9 cellular contexts compared by ENCODE assay signal in the genomic region with DNA sequence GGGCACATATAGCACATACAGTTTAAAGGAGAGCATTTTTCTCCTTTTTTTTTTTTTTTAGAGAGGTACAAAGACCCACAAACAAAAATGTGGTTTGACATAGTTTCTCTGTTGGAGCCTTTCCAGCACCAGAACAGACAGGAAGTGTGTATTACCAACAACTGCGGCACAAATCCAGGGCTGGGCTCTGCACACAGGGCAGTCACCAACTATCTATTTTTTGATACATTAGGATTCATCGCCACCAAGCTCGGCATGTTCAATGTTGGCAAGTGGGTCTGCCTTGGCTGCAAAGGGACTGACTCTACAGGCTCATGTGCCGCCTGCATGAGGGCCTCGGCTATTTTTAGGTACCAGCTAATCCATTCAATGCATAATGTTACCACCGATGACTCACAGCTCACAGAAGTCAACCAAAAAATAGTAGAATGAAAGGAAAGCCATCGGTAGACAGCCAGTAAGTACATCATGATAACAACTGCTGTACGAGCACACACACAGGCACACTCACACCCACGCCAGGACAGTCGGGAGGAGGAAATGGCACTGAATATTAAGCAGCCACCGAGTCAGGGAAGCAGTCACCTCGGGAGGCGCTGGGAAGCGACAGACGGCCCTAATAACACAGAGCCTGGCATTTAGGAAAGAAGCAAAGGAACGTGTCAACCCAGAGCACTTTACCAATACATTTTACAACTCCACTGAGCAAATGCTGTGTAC.
DNase-seq lines count a peak whose midpoint lies in the region; ATAC-seq lines count a peak whose summit lies in the region.
"Had no signal": no experiment of that assay in that cellular context is flagged by ENCODE, and none has a peak within 500 bp of the region (broad histone marks: within the 10 kb centered on the region; RNA-seq: fewer than 3 reads in every experiment).

No MANE protein-coding gene starts in this region.

- ATAC-seq in HG03039 (IDR thresholded peaks at IDR 0.05; ENCODE audit: unreplicated experiment), result peak; percentile 41
- peak; percentile 76 for ATAC-seq in stimulated activated effector memory CD8-positive, alpha-beta T cell treated with anti-CD3 and anti-CD28 coated beads, Interleukin-12 subunit alpha, Interleukin-12 subunit beta, amount 100 ng/mL, for 72 hours

- DNase-seq in NCI-H2081 (lab: John Stamatoyannopoulos, UW) (peak; percentile 17 to 65), NCI-H2081 treated with DMSO at 0.1 percent for 48 hours (lab: John Stamatoyannopoulos, UW) (no peak), NOMO-1 treated with dmso at 0.1 percent for 144 hours (lab: John Stamatoyannopoulos, UW; ENCODE audit: unreplicated experiment) (peak; percentile 58), epithelial cell of prostate (ENCODE audit: low read depth, low spot score) (no peak), myocyte (ENCODE audit: low read depth) (peak; percentile 98)
- DNase-seq in activated CD8-positive, alpha-beta memory T cell treated with anti-CD3 and anti-CD28 coated beads, Interleukin-2, amount 50 U/mL, for 48 hours, result peak; percentile 73
- DNase-seq in stimulated activated effector memory CD8-positive, alpha-beta T cell treated with anti-CD3 and anti-CD28 coated beads, Interleukin-12 subunit alpha, Interleukin-12 subunit beta, amount 100 ng/mL, for 72 hours (ENCODE audit: low spot score in 2 of 2), result peak; percentile 35 to 78

- no peaks in the 10 kb centered on the region for H3K9me3 Mint-ChIP-seq in stimulated activated effector memory CD8-positive, alpha-beta T cell treated with anti-CD3 and anti-CD28 coated beads, Interleukin-12 subunit alpha, Interleukin-12 subunit beta, amount 100 ng/mL, for 72 hours

- H3K4me3 Mint-ChIP-seq in stimulated activated effector memory CD8-positive, alpha-beta T cell treated with anti-CD3 and anti-CD28 coated beads, Interleukin-12 subunit alpha, Interleukin-12 subunit beta, amount 100 ng/mL, for 72 hours, result peak overlapping the region; percentile 65

- peak overlapping the region; percentile 87 for H3K27ac Mint-ChIP-seq in stimulated activated effector memory CD8-positive, alpha-beta T cell treated with anti-CD3 and anti-CD28 coated beads, Interleukin-12 subunit alpha, Interleukin-12 subunit beta, amount 100 ng/mL, for 72 hours

- H3K27ac ChIP-seq in epithelial cell of prostate, result peak overlapping the region; percentile 44
- H3K27ac ChIP-seq: C4-2B had no signal

- peaks cover 91% of the 10 kb centered on the region for H3K4me1 Mint-ChIP-seq in stimulated activated effector memory CD8-positive, alpha-beta T cell treated with anti-CD3 and anti-CD28 coated beads, Interleukin-12 subunit alpha, Interleukin-12 subunit beta, amount 100 ng/mL, for 72 hours

- peaks cover 83% of the 10 kb centered on the region for H3K36me3 Mint-ChIP-seq in stimulated activated effector memory CD8-positive, alpha-beta T cell treated with anti-CD3 and anti-CD28 coated beads, Interleukin-12 subunit alpha, Interleukin-12 subunit beta, amount 100 ng/mL, for 72 hours

Comparison
In these comparisons a context has a peak if more than half of its experiments do, and no peak if none do; other contexts are left out.
1. DNase-seq: peak in NCI-H2081 (2 of 2), NOMO-1 treated with dmso at 0.1 percent for 144 hours (single experiment), activated CD8-positive, alpha-beta memory T cell treated with anti-CD3 and anti-CD28 coated beads, Interleukin-2, amount 50 U/mL, for 48 hours (single experiment), myocyte (single experiment) and stimulated activated effector memory CD8-positive, alpha-beta T cell treated with anti-CD3 and anti-CD28 coated beads, Interleukin-12 subunit alpha, Interleukin-12 subunit beta, amount 100 ng/mL, for 72 hours (2 of 2); none in NCI-H2081 treated with DMSO at 0.1 percent for 48 hours (single experiment) and epithelial cell of prostate (single experiment).